In the genomic region with DNA sequence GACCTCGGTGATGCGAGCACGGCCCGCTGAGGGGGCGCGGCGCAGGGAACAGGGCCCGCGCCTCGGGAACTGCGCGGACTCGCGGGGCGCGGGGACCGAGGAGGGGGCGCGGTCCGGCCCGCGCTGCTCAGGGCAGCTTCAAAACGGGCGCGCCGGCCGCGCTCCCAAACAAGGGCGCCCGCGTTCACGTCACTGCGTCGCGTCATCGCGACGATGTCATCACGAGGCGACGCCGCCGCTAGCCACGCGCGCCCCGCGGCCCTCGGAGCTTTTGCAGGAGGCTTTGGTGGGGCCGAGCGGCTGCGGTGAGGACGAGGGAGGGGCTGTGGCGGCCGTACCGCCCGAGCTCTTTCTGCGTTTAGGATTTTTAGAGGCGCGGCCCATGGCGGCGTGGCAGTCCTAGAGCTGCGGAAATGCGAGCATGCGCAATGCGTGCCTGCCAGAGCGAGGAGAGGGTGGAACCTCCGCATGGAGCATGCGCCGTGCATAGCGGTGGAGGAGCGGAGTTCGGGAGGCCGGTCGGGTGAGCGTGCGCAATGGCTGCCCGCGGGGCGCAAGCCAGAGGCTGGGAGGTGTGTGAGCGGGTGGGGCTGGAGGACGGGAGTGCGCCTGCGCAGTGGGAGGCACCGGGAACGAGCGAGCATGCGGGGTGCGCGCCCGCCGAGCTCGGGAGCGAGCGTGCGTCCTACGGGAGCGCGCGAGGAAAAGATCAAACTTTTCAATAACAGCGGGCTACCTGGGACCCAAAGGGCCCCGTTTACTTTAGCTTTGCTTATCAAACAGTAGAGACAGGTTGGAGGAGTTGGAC, we compare ENCODE assay signal across 1 cellular context.
TF ChIP-seq lines count a peak whose summit lies in the region.

A gene with protein sequence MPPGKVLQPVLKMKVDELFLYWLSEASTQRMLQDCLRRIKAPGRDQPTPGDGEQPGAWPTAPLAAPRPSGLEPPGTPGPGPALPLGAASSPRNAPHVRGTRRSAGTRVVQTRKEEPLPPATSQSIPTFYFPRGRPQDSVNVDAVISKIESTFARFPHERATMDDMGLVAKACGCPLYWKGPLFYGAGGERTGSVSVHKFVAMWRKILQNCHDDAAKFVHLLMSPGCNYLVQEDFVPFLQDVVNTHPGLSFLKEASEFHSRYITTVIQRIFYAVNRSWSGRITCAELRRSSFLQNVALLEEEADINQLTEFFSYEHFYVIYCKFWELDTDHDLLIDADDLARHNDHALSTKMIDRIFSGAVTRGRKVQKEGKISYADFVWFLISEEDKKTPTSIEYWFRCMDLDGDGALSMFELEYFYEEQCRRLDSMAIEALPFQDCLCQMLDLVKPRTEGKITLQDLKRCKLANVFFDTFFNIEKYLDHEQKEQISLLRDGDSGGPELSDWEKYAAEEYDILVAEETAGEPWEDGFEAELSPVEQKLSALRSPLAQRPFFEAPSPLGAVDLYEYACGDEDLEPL (minus strand): TSS at position 140 of the 808 bp plus-strand sequence. CDS start 216 bp downstream, outside the sequence.

TF ChIP-seq in HepG2, 621 proteins besides CTCF, POLR2A, EP300 and RAD21 (continued from another document and continues in another):
- TF ChIP-seq, protein P1, sequence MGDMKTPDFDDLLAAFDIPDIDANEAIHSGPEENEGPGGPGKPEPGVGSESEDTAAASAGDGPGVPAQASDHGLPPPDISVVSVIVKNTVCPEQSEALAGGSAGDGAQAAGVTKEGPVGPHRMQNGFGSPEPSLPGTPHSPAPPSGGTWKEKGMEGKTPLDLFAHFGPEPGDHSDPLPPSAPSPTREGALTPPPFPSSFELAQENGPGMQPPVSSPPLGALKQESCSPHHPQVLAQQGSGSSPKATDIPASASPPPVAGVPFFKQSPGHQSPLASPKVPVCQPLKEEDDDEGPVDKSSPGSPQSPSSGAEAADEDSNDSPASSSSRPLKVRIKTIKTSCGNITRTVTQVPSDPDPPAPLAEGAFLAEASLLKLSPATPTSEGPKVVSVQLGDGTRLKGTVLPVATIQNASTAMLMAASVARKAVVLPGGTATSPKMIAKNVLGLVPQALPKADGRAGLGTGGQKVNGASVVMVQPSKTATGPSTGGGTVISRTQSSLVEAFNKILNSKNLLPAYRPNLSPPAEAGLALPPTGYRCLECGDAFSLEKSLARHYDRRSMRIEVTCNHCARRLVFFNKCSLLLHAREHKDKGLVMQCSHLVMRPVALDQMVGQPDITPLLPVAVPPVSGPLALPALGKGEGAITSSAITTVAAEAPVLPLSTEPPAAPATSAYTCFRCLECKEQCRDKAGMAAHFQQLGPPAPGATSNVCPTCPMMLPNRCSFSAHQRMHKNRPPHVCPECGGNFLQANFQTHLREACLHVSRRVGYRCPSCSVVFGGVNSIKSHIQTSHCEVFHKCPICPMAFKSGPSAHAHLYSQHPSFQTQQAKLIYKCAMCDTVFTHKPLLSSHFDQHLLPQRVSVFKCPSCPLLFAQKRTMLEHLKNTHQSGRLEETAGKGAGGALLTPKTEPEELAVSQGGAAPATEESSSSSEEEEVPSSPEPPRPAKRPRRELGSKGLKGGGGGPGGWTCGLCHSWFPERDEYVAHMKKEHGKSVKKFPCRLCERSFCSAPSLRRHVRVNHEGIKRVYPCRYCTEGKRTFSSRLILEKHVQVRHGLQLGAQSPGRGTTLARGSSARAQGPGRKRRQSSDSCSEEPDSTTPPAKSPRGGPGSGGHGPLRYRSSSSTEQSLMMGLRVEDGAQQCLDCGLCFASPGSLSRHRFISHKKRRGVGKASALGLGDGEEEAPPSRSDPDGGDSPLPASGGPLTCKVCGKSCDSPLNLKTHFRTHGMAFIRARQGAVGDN (CRISPR knock-in tag; IDR thresholded peaks at IDR 0.05): peak; percentile 91
- TF ChIP-seq, protein P2, sequence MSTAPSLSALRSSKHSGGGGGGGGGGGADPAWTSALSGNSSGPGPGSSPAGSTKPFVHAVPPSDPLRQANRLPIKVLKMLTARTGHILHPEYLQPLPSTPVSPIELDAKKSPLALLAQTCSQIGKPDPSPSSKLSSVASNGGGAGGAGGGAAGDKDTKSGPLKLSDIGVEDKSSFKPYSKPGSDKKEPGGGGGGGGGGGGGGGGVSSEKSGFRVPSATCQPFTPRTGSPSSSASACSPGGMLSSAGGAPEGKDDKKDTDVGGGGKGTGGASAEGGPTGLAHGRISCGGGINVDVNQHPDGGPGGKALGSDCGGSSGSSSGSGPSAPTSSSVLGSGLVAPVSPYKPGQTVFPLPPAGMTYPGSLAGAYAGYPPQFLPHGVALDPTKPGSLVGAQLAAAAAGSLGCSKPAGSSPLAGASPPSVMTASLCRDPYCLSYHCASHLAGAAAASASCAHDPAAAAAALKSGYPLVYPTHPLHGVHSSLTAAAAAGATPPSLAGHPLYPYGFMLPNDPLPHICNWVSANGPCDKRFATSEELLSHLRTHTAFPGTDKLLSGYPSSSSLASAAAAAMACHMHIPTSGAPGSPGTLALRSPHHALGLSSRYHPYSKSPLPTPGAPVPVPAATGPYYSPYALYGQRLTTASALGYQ (CRISPR knock-in tag; IDR thresholded peaks at IDR 0.05): peak; percentile 72; the same call in 1 of the 2 replicates
- TF ChIP-seq NR2F1 (CRISPR knock-in tag; IDR thresholded peaks at IDR 0.05) (no peak), ZNF552 (CRISPR knock-in tag; IDR thresholded peaks at IDR 0.05; ENCODE audit: borderline replicate concordance) (0 out of 2 replicates have a peak, but pooled peaks have one; percentile 35), HDAC6 (IDR thresholded peaks at IDR 0.05; ENCODE audit: low read depth, low read length) (no peak), SP2 (CRISPR knock-in tag; IDR thresholded peaks at IDR 0.05) (0 out of 2 replicates have a peak, but pooled peaks have one; percentile 45), ZNF263 (CRISPR knock-in tag; IDR thresholded peaks at IDR 0.05) (peak; percentile 41; the same call in 1 of the 2 replicates), ZNF660 (CRISPR knock-in tag; IDR thresholded peaks at IDR 0.05; ENCODE audit: borderline replicate concordance, low read depth) (no peak), ZNF777 (CRISPR knock-in tag; IDR thresholded peaks at IDR 0.05) (no peak), ZNF652 (CRISPR knock-in tag; IDR thresholded peaks at IDR 0.05; ENCODE audit: borderline replicate concordance, low read depth) (no peak), SNRNP70 (IDR thresholded peaks at IDR 0.05; ENCODE audit: low read depth, low read length) (no peak), MLLT10 (CRISPR knock-in tag; IDR thresholded peaks at IDR 0.05) (no peak), TAF1 (CRISPR knock-in tag; IDR thresholded peaks at IDR 0.05) (peak; percentile 87), ZNF101 (CRISPR knock-in tag; IDR thresholded peaks at IDR 0.05; ENCODE audit: borderline replicate concordance, low read depth) (no peak), ZNF3 (CRISPR knock-in tag; IDR thresholded peaks at IDR 0.05) (no peak), XBP1 (CRISPR knock-in tag; IDR thresholded peaks at IDR 0.05) (0 out of 2 replicates have a peak, but pooled peaks have one; percentile 39), ZNF75D (CRISPR knock-in tag; IDR thresholded peaks at IDR 0.05; ENCODE audit: borderline replicate concordance) (no peak), ARHGAP35 (CRISPR knock-in tag; IDR thresholded peaks at IDR 0.05; ENCODE audit: borderline replicate concordance) (peak; percentile 96), SRY (CRISPR knock-in tag; IDR thresholded peaks at IDR 0.05) (peak; percentile 97; the same call in 1 of the 2 replicates), ZC3H13 (CRISPR knock-in tag; IDR thresholded peaks at IDR 0.05) (peak; percentile 82; the same call in 1 of the 2 replicates), RFXAP (CRISPR knock-in tag; IDR thresholded peaks at IDR 0.05; ENCODE audit: borderline replicate concordance) (peak; percentile 76; the same call in 1 of the 2 replicates), ZNF782 (CRISPR knock-in tag; IDR thresholded peaks at IDR 0.05; ENCODE audit: borderline replicate concordance) (peak; percentile 95; the same call in 1 of the 2 replicates), TBP (CRISPR knock-in tag; IDR thresholded peaks at IDR 0.05) (0 out of 2 replicates have a peak, but pooled peaks have one; percentile 76), ZBTB38 (CRISPR knock-in tag; IDR thresholded peaks at IDR 0.05) (peak; percentile 67), AHR (CRISPR knock-in tag; IDR thresholded peaks at IDR 0.05) (peak; percentile 93)
- TF ChIP-seq, protein P3, sequence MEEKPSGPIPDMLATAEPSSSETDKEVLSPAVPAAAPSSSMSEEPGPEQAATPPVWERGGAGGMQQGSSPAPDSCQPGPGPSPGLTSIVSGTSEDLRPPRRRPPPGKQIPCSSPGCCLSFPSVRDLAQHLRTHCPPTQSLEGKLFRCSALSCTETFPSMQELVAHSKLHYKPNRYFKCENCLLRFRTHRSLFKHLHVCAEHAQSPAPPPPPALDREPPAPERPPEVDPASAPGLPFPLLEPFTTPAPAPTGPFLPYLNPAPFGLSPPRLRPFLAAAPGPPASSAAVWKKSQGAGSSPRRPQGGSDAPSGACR (CRISPR knock-in tag; IDR thresholded peaks at IDR 0.05): 0 out of 2 replicates have a peak, but pooled peaks have one; percentile 20
- TF ChIP-seq, protein P4, sequence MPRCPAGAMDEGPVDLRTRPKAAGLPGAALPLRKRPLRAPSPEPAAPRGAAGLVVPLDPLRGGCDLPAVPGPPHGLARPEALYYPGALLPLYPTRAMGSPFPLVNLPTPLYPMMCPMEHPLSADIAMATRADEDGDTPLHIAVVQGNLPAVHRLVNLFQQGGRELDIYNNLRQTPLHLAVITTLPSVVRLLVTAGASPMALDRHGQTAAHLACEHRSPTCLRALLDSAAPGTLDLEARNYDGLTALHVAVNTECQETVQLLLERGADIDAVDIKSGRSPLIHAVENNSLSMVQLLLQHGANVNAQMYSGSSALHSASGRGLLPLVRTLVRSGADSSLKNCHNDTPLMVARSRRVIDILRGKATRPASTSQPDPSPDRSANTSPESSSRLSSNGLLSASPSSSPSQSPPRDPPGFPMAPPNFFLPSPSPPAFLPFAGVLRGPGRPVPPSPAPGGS (CRISPR knock-in tag; IDR thresholded peaks at IDR 0.05): peak; percentile 87; the same call in 1 of the 2 replicates
- TF ChIP-seq, protein P5, sequence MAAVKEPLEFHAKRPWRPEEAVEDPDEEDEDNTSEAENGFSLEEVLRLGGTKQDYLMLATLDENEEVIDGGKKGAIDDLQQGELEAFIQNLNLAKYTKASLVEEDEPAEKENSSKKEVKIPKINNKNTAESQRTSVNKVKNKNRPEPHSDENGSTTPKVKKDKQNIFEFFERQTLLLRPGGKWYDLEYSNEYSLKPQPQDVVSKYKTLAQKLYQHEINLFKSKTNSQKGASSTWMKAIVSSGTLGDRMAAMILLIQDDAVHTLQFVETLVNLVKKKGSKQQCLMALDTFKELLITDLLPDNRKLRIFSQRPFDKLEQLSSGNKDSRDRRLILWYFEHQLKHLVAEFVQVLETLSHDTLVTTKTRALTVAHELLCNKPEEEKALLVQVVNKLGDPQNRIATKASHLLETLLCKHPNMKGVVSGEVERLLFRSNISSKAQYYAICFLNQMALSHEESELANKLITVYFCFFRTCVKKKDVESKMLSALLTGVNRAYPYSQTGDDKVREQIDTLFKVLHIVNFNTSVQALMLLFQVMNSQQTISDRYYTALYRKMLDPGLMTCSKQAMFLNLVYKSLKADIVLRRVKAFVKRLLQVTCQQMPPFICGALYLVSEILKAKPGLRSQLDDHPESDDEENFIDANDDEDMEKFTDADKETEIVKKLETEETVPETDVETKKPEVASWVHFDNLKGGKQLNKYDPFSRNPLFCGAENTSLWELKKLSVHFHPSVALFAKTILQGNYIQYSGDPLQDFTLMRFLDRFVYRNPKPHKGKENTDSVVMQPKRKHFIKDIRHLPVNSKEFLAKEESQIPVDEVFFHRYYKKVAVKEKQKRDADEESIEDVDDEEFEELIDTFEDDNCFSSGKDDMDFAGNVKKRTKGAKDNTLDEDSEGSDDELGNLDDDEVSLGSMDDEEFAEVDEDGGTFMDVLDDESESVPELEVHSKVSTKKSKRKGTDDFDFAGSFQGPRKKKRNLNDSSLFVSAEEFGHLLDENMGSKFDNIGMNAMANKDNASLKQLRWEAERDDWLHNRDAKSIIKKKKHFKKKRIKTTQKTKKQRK (IDR thresholded peaks at IDR 0.05; ENCODE audit: low read length): no peak
- TF ChIP-seq, protein P6, sequence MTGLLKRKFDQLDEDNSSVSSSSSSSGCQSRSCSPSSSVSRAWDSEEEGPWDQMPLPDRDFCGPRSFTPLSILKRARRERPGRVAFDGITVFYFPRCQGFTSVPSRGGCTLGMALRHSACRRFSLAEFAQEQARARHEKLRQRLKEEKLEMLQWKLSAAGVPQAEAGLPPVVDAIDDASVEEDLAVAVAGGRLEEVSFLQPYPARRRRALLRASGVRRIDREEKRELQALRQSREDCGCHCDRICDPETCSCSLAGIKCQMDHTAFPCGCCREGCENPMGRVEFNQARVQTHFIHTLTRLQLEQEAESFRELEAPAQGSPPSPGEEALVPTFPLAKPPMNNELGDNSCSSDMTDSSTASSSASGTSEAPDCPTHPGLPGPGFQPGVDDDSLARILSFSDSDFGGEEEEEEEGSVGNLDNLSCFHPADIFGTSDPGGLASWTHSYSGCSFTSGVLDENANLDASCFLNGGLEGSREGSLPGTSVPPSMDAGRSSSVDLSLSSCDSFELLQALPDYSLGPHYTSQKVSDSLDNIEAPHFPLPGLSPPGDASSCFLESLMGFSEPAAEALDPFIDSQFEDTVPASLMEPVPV (CRISPR knock-in tag; IDR thresholded peaks at IDR 0.05): 0 out of 2 replicates have a peak, but pooled peaks have one; percentile 74
- TF ChIP-seq, protein P7, sequence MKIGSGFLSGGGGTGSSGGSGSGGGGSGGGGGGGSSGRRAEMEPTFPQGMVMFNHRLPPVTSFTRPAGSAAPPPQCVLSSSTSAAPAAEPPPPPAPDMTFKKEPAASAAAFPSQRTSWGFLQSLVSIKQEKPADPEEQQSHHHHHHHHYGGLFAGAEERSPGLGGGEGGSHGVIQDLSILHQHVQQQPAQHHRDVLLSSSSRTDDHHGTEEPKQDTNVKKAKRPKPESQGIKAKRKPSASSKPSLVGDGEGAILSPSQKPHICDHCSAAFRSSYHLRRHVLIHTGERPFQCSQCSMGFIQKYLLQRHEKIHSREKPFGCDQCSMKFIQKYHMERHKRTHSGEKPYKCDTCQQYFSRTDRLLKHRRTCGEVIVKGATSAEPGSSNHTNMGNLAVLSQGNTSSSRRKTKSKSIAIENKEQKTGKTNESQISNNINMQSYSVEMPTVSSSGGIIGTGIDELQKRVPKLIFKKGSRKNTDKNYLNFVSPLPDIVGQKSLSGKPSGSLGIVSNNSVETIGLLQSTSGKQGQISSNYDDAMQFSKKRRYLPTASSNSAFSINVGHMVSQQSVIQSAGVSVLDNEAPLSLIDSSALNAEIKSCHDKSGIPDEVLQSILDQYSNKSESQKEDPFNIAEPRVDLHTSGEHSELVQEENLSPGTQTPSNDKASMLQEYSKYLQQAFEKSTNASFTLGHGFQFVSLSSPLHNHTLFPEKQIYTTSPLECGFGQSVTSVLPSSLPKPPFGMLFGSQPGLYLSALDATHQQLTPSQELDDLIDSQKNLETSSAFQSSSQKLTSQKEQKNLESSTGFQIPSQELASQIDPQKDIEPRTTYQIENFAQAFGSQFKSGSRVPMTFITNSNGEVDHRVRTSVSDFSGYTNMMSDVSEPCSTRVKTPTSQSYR (CRISPR knock-in tag; IDR thresholded peaks at IDR 0.05; ENCODE audit: borderline replicate concordance): no peak
- TF ChIP-seq, protein P8, sequence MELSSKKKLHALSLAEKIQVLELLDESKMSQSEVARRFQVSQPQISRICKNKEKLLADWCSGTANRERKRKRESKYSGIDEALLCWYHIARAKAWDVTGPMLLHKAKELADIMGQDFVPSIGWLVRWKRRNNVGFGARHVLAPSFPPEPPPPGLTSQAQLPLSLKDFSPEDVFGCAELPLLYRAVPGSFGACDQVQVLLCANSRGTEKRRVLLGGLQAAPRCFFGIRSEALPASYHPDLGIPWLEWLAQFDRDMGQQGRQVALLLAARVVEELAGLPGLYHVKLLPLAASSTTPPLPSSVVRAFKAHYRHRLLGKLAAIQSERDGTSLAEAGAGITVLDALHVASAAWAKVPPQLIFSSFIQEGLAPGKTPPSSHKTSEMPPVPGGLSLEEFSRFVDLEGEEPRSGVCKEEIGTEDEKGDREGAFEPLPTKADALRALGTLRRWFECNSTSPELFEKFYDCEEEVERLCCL (CRISPR knock-in tag; IDR thresholded peaks at IDR 0.05; ENCODE audit: borderline replicate concordance): no peak
